In genomic region chr6:6686748-6687601, GRCh38 we compare ENCODE assay signal across 1 cellular context.
A peak's percentile ranks its signal among the peaks of the same experiment; 100 is the strongest.
TF ChIP-seq lines count a peak whose summit lies in the region.

No MANE protein-coding gene starts in this region.

TF ChIP-seq in HepG2, 621 proteins besides CTCF, POLR2A, EP300 and RAD21 (continued from another document):
- TF ChIP-seq RERE (CRISPR knock-in tag; IDR thresholded peaks at IDR 0.05; ENCODE audit: low read depth) = no peak
- TF ChIP-seq ARNT2 (CRISPR knock-in tag; IDR thresholded peaks at IDR 0.05; ENCODE audit: low read depth) = peak; percentile 49; the same call in 1 of the 2 replicates
- peak; percentile 66; the same call in 1 of the 2 replicates for TF ChIP-seq NFKB2 (CRISPR knock-in tag; IDR thresholded peaks at IDR 0.05; ENCODE audit: borderline replicate concordance)
- no peak for TF ChIP-seq CBFB (CRISPR knock-in tag; IDR thresholded peaks at IDR 0.05)
- no peak for TF ChIP-seq NFRKB (IDR thresholded peaks at IDR 0.05)
- no peak for TF ChIP-seq ZNF652 (CRISPR knock-in tag; IDR thresholded peaks at IDR 0.05; ENCODE audit: borderline replicate concordance, low read depth)
- no peak for TF ChIP-seq ZNF232 (CRISPR knock-in tag; IDR thresholded peaks at IDR 0.05; ENCODE audit: borderline replicate concordance)
- no peak for TF ChIP-seq HOXA7 (CRISPR knock-in tag; IDR thresholded peaks at IDR 0.05)
- no peak for TF ChIP-seq RFXAP (CRISPR knock-in tag; IDR thresholded peaks at IDR 0.05; ENCODE audit: borderline replicate concordance)
- no peak; the same call in 1 of the 2 replicates for TF ChIP-seq PATZ1 (CRISPR knock-in tag; IDR thresholded peaks at IDR 0.05)
- TF ChIP-seq ATF3 (CRISPR knock-in tag; IDR thresholded peaks at IDR 0.05) = no peak
- peak; percentile 38; the same call in 1 of the 2 replicates for TF ChIP-seq PHF8 (CRISPR knock-in tag; IDR thresholded peaks at IDR 0.05)
- no peak for TF ChIP-seq GTF3A (CRISPR knock-in tag; conservative IDR thresholded peaks at IDR 0.05)
- no peak; the same call in 1 of the 2 replicates for TF ChIP-seq ZBTB38 (CRISPR knock-in tag; IDR thresholded peaks at IDR 0.05)
- TF ChIP-seq MTF2 (CRISPR knock-in tag; IDR thresholded peaks at IDR 0.05; ENCODE audit: borderline replicate concordance) = 0 out of 2 replicates have a peak, but pooled peaks have one; percentile 32
- no peak for TF ChIP-seq NONO (IDR thresholded peaks at IDR 0.05)
- TF ChIP-seq NONO (CRISPR knock-in tag; conservative IDR thresholded peaks at IDR 0.05) = peak; percentile 69; the same call in 1 of the 2 replicates
- no peak for TF ChIP-seq ZBTB3 (CRISPR knock-in tag; IDR thresholded peaks at IDR 0.05; ENCODE audit: borderline replicate concordance, low read depth)
- no peak for TF ChIP-seq NPAS2 (CRISPR knock-in tag; IDR thresholded peaks at IDR 0.05; ENCODE audit: borderline replicate concordance)
- TF ChIP-seq IKZF5 (CRISPR knock-in tag; IDR thresholded peaks at IDR 0.05) = no peak
- no peak for TF ChIP-seq ZNF615 (CRISPR knock-in tag; IDR thresholded peaks at IDR 0.05; ENCODE audit: borderline replicate concordance)
- no peak for TF ChIP-seq ZNF841 (CRISPR knock-in tag; IDR thresholded peaks at IDR 0.05; ENCODE audit: borderline replicate concordance)
- TF ChIP-seq ATAD3A (CRISPR knock-in tag; IDR thresholded peaks at IDR 0.05) = no peak
- no peak for TF ChIP-seq ZNF547 (CRISPR knock-in tag; IDR thresholded peaks at IDR 0.05)
- no peak for TF ChIP-seq LRRFIP1 (CRISPR knock-in tag; conservative IDR thresholded peaks at IDR 0.05)
- no peak for TF ChIP-seq MZF1 (CRISPR knock-in tag; IDR thresholded peaks at IDR 0.05; ENCODE audit: borderline replicate concordance)
- TF ChIP-seq HNF4A (CRISPR knock-in tag; IDR thresholded peaks at IDR 0.05) = no peak
- peak; percentile 3; the same call in 1 of the 2 replicates for TF ChIP-seq REPIN1 (CRISPR knock-in tag; IDR thresholded peaks at IDR 0.05; ENCODE audit: borderline replicate concordance, low read depth)
- TF ChIP-seq RARA (CRISPR knock-in tag; IDR thresholded peaks at IDR 0.05) = peak; percentile 44
- TF ChIP-seq ZNF746 (CRISPR knock-in tag; IDR thresholded peaks at IDR 0.05) = no peak
- peak; percentile 70; the same call in 1 of the 2 replicates for TF ChIP-seq MAZ (IDR thresholded peaks at IDR 0.05; ENCODE audit: borderline replicate concordance, low read depth, low read length)
- peak; percentile 65 for TF ChIP-seq MAZ (CRISPR knock-in tag; IDR thresholded peaks at IDR 0.05; ENCODE audit: low read depth)
- no peak for TF ChIP-seq LBX2 (CRISPR knock-in tag; IDR thresholded peaks at IDR 0.05; ENCODE audit: borderline replicate concordance)
- no peak; the same call in 1 of the 2 replicates for TF ChIP-seq ZNF34 (CRISPR knock-in tag; IDR thresholded peaks at IDR 0.05; ENCODE audit: borderline replicate concordance)
- TF ChIP-seq TFDP1 (CRISPR knock-in tag; IDR thresholded peaks at IDR 0.05; ENCODE audit: borderline replicate concordance) = 0 out of 2 replicates have a peak, but pooled peaks have one; percentile 25
- no peak for TF ChIP-seq PRDM10 (CRISPR knock-in tag; IDR thresholded peaks at IDR 0.05; ENCODE audit: low read depth)
